In the genomic region with DNA sequence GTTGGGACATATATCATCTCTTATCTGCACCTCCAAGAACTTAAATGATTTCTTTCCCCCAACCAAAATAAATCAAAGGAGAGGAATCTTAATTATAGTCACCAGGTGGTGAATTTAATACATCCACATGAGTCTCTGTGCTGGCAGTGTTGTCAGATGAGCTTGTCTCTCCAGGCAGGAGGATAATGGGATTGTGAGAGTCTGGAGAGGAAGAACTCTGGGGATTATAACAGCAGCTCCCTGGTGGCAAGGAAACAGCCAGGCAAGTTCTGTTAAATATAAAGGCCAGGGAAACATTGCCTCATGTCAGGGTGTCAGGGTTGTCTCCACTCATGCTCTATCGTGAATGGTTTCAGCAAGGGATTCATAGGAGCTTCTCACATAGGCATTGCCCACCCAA, we compare ENCODE assay signal across 17 cellular contexts.
DNase-seq lines count a peak whose midpoint lies in the region; FAIRE-seq and TF ChIP-seq lines count a peak whose summit lies in the region.
"Had no signal": no experiment of that assay in that cellular context is flagged by ENCODE, and none has a peak within 500 bp of the region (broad histone marks: within the 10 kb centered on the region; RNA-seq: fewer than 3 reads in every experiment).

No MANE protein-coding gene starts in this region.

- no peaks in the 10 kb centered on the region for H3K9me3 ChIP-seq in A673 (ENCODE audit: low read depth, low read length, poor library complexity, severe bottlenecking)
- no peaks in the 10 kb centered on the region for H3K9me3 ChIP-seq in endodermal cell (ENCODE audit: control insufficient read depth, low read length)
- H3K9me3 ChIP-seq in MM.1S (replicated peaks; ENCODE audit: insufficient read depth, low read length) = no peaks in the 10 kb centered on the region
- H3K9me3 ChIP-seq: HAP-1 had no signal

- intact Hi-C loops in A673 (cut with micrococcal nuclease; ENCODE audit: unreplicated experiment) = loop anchor here (5.0 kb wide), 1 partner anchor 1582 kb away; a partner anchor contains a TSS

- H3K9me3 Mint-ChIP-seq in endodermal cell = no peaks in the 10 kb centered on the region
- H3K9me3 Mint-ChIP-seq: CD14-positive monocyte; CD8-positive, alpha-beta T cell had no signal

- TF ChIP-seq CTCF in A673 (conservative IDR thresholded peaks at IDR 0.05; ENCODE audit: low read depth, low read length) (no peak), D721Med (IDR thresholded peaks at IDR 0.05; ENCODE audit: insufficient read depth, missing control alignments) (no peak), endodermal cell (conservative IDR thresholded peaks at IDR 0.05) (peak; percentile 14), MM.1S (IDR thresholded peaks at IDR 0.05; ENCODE audit: low read length) (no peak)

- H4K20me1 ChIP-seq in MM.1S (ENCODE audit: insufficient read depth, low read length) = no peaks in the 10 kb centered on the region

- H3K9me2 ChIP-seq in MM.1S (replicated peaks; ENCODE audit: insufficient read depth, low read length) = no peaks in the 10 kb centered on the region

- H3K27ac ChIP-seq in A673 (ENCODE audit: low read depth, low read length, poor library complexity, severe bottlenecking) (no peak overlapping the region), endodermal cell (ENCODE audit: low read depth, low read length) (no peak overlapping the region), MM.1S (ENCODE audit: low read length) (no peak overlapping the region)

- no TSS peak for BruUV-seq in A673 (replicated peaks; lab: Mats Ljungman, UMichigan)

- no peak overlapping the region for H3K4me2 ChIP-seq in MM.1S (ENCODE audit: low read depth, low read length)

- H3K4me1 ChIP-seq in A673 (ENCODE audit: insufficient read depth, low read length, poor library complexity, severe bottlenecking) = no peaks in the 10 kb centered on the region
- peaks cover 20% of the 10 kb centered on the region for H3K4me1 ChIP-seq in endodermal cell (ENCODE audit: control insufficient read depth, insufficient read depth, low read length)
- H3K4me1 ChIP-seq in MM.1S (ENCODE audit: low read length) = peaks cover 11% of the 10 kb centered on the region
- H3K4me1 ChIP-seq: HAP-1 had no signal

- H3F3A ChIP-seq in MM.1S (ENCODE audit: insufficient read depth, low read length) = peaks cover 14% of the 10 kb centered on the region

- no peak overlapping the region for H2AFZ ChIP-seq in MM.1S (ENCODE audit: low read length)

- no peaks in the 10 kb centered on the region for H3K79me2 ChIP-seq in MM.1S (ENCODE audit: low read length)

- H3K4me3 ChIP-seq in A673 (ENCODE audit: low read depth, low read length, poor library complexity, severe bottlenecking) (no peak overlapping the region), endodermal cell (ENCODE audit: low read length) (no peak overlapping the region), MM.1S (ENCODE audit: low read length) (no peak overlapping the region)
- H3K4me3 ChIP-seq: HAP-1 had no signal

- POLR2A ChIA-PET in A673 (lab: Charles Lee; ENCODE audit: low non-redundant PET) = no interaction called here

- 86% methylated on average over 1 of the region's 1 CpG; no CpG with 5 or more reads in 1 of the 2 experiments for WGBS in endodermal cell (ENCODE audit: insufficient coverage in 1 of 2, insufficient read length in 1 of 2), 2 experiments

- H3K4me1 Mint-ChIP-seq in endodermal cell = peaks cover 12% of the 10 kb centered on the region

- H3K27ac Mint-ChIP-seq in endodermal cell = no peak overlapping the region
- H3K27ac Mint-ChIP-seq: CD14-positive monocyte; CD8-positive, alpha-beta T cell had no signal

- no peaks in the 10 kb centered on the region for H3K36me3 Mint-ChIP-seq in endodermal cell (ENCODE audit: low read depth)
- H3K36me3 Mint-ChIP-seq: CD14-positive monocyte; CD8-positive, alpha-beta T cell had no signal

- H3K27me3 ChIP-seq in A673 (replicated peaks; ENCODE audit: insufficient read depth, low read depth, low read length, poor library complexity) = peaks cover 4% of the 10 kb centered on the region
- H3K27me3 ChIP-seq in endodermal cell (ENCODE audit: control insufficient read depth, insufficient read depth, low read length, poor library complexity, severe bottlenecking) = no peaks in the 10 kb centered on the region
- no peaks in the 10 kb centered on the region for H3K27me3 ChIP-seq in MM.1S (replicated peaks; ENCODE audit: insufficient read depth, low read length)

- peak; percentile 90 for FAIRE-seq in D721Med (lab: Jason Lieb, UNC)
- FAIRE-seq: A204.1, GM12891, H1, HepG2, HTR-8/SVneo had no signal

- no peak overlapping the region for H3K4me3 Mint-ChIP-seq in endodermal cell
- H3K4me3 Mint-ChIP-seq: CD14-positive monocyte; CD8-positive, alpha-beta T cell had no signal

- CTCF ChIA-PET in A673 (lab: Charles Lee) = no interaction called here

- no peaks in the 10 kb centered on the region for H3K27me3 Mint-ChIP-seq in endodermal cell (ENCODE audit: insufficient read depth)

- peak; percentile 18 for DNase-seq in A673 (ENCODE audit: low spot score)
- DNase-seq in D721Med (ENCODE audit: insufficient read length, low spot score) = no peak
- peak; percentile 58 for DNase-seq in NCI-H524 treated with DMSO at 0.1 percent for 48 hours (lab: John Stamatoyannopoulos, UW)
- DNase-seq in endodermal cell = no peak
- DNase-seq in AML-193 (lab: John Stamatoyannopoulos, UW) = no peak
- no peak for DNase-seq in KG1 (lab: John Stamatoyannopoulos, UW)
- DNase-seq in MM.1S = no peak
- DNase-seq: CD8-positive, alpha-beta T cell; COR-L47; DMS79 had no signal

- H3K9ac ChIP-seq in endodermal cell (ENCODE audit: extremely low read depth, low read length, poor library complexity, severe bottlenecking) (no peak overlapping the region), MM.1S (ENCODE audit: low read length) (no peak overlapping the region)

- no peaks in the 10 kb centered on the region for H3K36me3 ChIP-seq in A673 (ENCODE audit: insufficient read depth, low read length, poor library complexity, severe bottlenecking)
- H3K36me3 ChIP-seq in endodermal cell (ENCODE audit: control insufficient read depth, insufficient read depth, low read length) = no peaks in the 10 kb centered on the region
- no peaks in the 10 kb centered on the region for H3K36me3 ChIP-seq in MM.1S (replicated peaks; ENCODE audit: insufficient read depth, low read length)
- H3K36me3 ChIP-seq: HAP-1 had no signal

Comparison
In these comparisons a context has a peak if more than half of its experiments do, and no peak if none do; other contexts are left out.
1. DNase-seq: peak in A673 (single experiment) and NCI-H524 treated with DMSO at 0.1 percent for 48 hours (single experiment); none in D721Med (single experiment), endodermal cell (single experiment), AML-193 (0 of 2), KG1 (single experiment) and MM.1S (single experiment).